Comparison of ENCODE assay signal across 1 cellular context in the genomic region with DNA sequence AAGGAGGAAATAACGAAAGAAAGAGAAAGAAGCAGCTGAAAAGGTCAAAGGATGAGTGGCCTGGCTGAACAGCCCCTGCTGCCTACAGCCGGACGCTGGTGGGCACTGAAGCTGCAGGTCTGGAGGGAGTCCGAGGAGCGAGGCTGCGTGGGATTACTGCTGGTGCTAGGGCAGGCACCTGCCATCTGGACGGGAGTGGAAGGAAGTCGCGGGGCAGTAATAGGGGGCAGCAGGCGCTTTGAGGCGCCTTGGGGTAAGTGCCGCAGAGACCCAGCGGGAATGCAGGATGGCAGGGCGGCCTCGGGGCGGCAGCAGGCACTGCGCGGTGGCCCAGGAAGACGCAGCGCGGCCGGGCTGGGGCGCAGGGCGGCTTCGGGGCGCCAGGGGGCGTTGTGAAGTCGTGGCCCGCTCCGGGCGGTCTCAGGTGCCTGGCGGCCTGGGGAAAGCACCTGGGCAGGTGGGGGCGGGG.
A peak's percentile ranks its signal among the peaks of the same experiment; 100 is the strongest.
TF ChIP-seq lines count a peak whose summit lies in the region.

No MANE protein-coding gene starts in this region.

TF ChIP-seq in HepG2, 621 proteins besides CTCF, POLR2A, EP300 and RAD21 (continued from another document and continues in another):
- TF ChIP-seq ZMYM3 (CRISPR knock-in tag; IDR thresholded peaks at IDR 0.05) (no peak), HOMEZ (CRISPR knock-in tag; IDR thresholded peaks at IDR 0.05; ENCODE audit: low read depth) (peak; percentile 46; the same call in 1 of the 2 replicates), MTA3 (CRISPR knock-in tag; IDR thresholded peaks at IDR 0.05) (no peak), CEBPG (CRISPR knock-in tag; IDR thresholded peaks at IDR 0.05) (peak; percentile 35; the same call in 1 of the 2 replicates), DDIT3 (CRISPR knock-in tag; IDR thresholded peaks at IDR 0.05) (no peak), HNF1B (CRISPR knock-in tag; IDR thresholded peaks at IDR 0.05) (no peak), ZBTB7B (CRISPR knock-in tag; IDR thresholded peaks at IDR 0.05) (peak; percentile 73; the same call in 1 of the 2 replicates), PLSCR1 (CRISPR knock-in tag; IDR thresholded peaks at IDR 0.05; ENCODE audit: borderline replicate concordance) (no peak), ZNF33B (CRISPR knock-in tag; IDR thresholded peaks at IDR 0.05) (peak; percentile 43; the same call in 1 of the 2 replicates), DZIP1 (CRISPR knock-in tag; IDR thresholded peaks at IDR 0.05) (no peak), MED1 (CRISPR knock-in tag; IDR thresholded peaks at IDR 0.05) (peak; percentile 36; the same call in 1 of the 2 replicates), HNF4A (CRISPR knock-in tag; IDR thresholded peaks at IDR 0.05) (no peak), POLR2AphosphoS5 (IDR thresholded peaks at IDR 0.05; ENCODE audit: low read depth, low read length) (no peak), ZNF20 (CRISPR knock-in tag; IDR thresholded peaks at IDR 0.05) (no peak), ZNF850 (CRISPR knock-in tag; conservative IDR thresholded peaks at IDR 0.05) (no peak), MLXIP (CRISPR knock-in tag; IDR thresholded peaks at IDR 0.05; ENCODE audit: borderline replicate concordance) (no peak), ZNF556 (CRISPR knock-in tag; IDR thresholded peaks at IDR 0.05; ENCODE audit: borderline replicate concordance) (peak; percentile 84; the same call in 1 of the 2 replicates), NR2C2 (CRISPR knock-in tag; IDR thresholded peaks at IDR 0.05; ENCODE audit: borderline replicate concordance) (0 out of 2 replicates have a peak, but pooled peaks have one; percentile 19), SRSF1 (optimal IDR thresholded peaks at IDR 0.05; ENCODE audit: low read depth, low read length) (no peak), POGZ (CRISPR knock-in tag; IDR thresholded peaks at IDR 0.05) (no peak), ESRRA (CRISPR knock-in tag; IDR thresholded peaks at IDR 0.05; ENCODE audit: low read depth) (peak; percentile 64; the same call in 1 of the 2 replicates), TP53 (CRISPR knock-in tag; conservative IDR thresholded peaks at IDR 0.05) (no peak), BHLHE40 (IDR thresholded peaks at IDR 0.05; ENCODE audit: low read length) (0 out of 2 replicates have a peak, but pooled peaks have one; percentile 32), PATZ1 (CRISPR knock-in tag; IDR thresholded peaks at IDR 0.05) (0 out of 2 replicates have a peak, but pooled peaks have one; percentile 31), KLF12 (CRISPR knock-in tag; IDR thresholded peaks at IDR 0.05; ENCODE audit: borderline replicate concordance) (no peak), ATF7-NPFF (CRISPR knock-in tag; IDR thresholded peaks at IDR 0.05; ENCODE audit: low read depth) (peak; percentile 36), ZNF572 (CRISPR knock-in tag; IDR thresholded peaks at IDR 0.05) (no peak), ZNF777 (CRISPR knock-in tag; IDR thresholded peaks at IDR 0.05) (no peak), NFE2L1 (CRISPR knock-in tag; IDR thresholded peaks at IDR 0.05; ENCODE audit: borderline replicate concordance) (no peak), ZNF124 (CRISPR knock-in tag; IDR thresholded peaks at IDR 0.05) (no peak), MNT (IDR thresholded peaks at IDR 0.05) (no peak), TBL1XR1 (IDR thresholded peaks at IDR 0.05; ENCODE audit: borderline replicate concordance, low read length, partially characterized antibody) (no peak), IKZF4 (CRISPR knock-in tag; IDR thresholded peaks at IDR 0.05; ENCODE audit: borderline replicate concordance, low read depth, not compliant biosample characterization) (no peak), BRCA1 (CRISPR knock-in tag; IDR thresholded peaks at IDR 0.05) (no peak), ZNF510 (CRISPR knock-in tag; IDR thresholded peaks at IDR 0.05; ENCODE audit: low read depth) (no peak), ATF1 (CRISPR knock-in tag; IDR thresholded peaks at IDR 0.05) (no peak)
- TF ChIP-seq, protein P1, sequence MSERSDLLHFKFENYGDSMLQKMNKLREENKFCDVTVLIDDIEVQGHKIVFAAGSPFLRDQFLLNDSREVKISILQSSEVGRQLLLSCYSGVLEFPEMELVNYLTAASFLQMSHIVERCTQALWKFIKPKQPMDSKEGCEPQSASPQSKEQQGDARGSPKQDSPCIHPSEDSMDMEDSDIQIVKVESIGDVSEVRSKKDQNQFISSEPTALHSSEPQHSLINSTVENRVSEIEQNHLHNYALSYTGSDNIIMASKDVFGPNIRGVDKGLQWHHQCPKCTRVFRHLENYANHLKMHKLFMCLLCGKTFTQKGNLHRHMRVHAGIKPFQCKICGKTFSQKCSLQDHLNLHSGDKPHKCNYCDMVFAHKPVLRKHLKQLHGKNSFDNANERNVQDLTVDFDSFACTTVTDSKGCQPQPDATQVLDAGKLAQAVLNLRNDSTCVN (CRISPR knock-in tag; IDR thresholded peaks at IDR 0.05; ENCODE audit: borderline replicate concordance) = no peak
- TF ChIP-seq, protein P2, sequence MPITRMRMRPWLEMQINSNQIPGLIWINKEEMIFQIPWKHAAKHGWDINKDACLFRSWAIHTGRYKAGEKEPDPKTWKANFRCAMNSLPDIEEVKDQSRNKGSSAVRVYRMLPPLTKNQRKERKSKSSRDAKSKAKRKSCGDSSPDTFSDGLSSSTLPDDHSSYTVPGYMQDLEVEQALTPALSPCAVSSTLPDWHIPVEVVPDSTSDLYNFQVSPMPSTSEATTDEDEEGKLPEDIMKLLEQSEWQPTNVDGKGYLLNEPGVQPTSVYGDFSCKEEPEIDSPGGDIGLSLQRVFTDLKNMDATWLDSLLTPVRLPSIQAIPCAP (CRISPR knock-in tag; IDR thresholded peaks at IDR 0.05; ENCODE audit: low read depth) = peak; percentile 53; the same call in 1 of the 2 replicates
- TF ChIP-seq, protein P3, sequence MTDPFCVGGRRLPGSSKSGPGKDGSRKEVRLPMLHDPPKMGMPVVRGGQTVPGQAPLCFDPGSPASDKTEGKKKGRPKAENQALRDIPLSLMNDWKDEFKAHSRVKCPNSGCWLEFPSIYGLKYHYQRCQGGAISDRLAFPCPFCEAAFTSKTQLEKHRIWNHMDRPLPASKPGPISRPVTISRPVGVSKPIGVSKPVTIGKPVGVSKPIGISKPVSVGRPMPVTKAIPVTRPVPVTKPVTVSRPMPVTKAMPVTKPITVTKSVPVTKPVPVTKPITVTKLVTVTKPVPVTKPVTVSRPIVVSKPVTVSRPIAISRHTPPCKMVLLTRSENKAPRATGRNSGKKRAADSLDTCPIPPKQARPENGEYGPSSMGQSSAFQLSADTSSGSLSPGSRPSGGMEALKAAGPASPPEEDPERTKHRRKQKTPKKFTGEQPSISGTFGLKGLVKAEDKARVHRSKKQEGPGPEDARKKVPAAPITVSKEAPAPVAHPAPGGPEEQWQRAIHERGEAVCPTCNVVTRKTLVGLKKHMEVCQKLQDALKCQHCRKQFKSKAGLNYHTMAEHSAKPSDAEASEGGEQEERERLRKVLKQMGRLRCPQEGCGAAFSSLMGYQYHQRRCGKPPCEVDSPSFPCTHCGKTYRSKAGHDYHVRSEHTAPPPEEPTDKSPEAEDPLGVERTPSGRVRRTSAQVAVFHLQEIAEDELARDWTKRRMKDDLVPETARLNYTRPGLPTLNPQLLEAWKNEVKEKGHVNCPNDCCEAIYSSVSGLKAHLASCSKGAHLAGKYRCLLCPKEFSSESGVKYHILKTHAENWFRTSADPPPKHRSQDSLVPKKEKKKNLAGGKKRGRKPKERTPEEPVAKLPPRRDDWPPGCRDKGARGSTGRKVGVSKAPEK (CRISPR knock-in tag; IDR thresholded peaks at IDR 0.05; ENCODE audit: borderline replicate concordance) = no peak
